In genomic region chr2:209044307-209044706, GRCh38 we compare ENCODE assay signal across 2 cellular contexts.
TF ChIP-seq lines count a peak whose summit lies in the region.

No MANE protein-coding gene starts in this region.

TF ChIP-seq in GM23338, 12 proteins besides CTCF, POLR2A, EP300 and RAD21 (continued from another document):
- TF ChIP-seq EZH2phosphoT487 (IDR thresholded peaks at IDR 0.05; ENCODE audit: unreplicated experiment): no peak
- no peak for TF ChIP-seq ZNF331 (CRISPR knock-in tag; IDR thresholded peaks at IDR 0.05; ENCODE audit: low read depth)
- TF ChIP-seq ETS1 (IDR thresholded peaks at IDR 0.05): no peak
- no peak for TF ChIP-seq STAT1 (IDR thresholded peaks at IDR 0.05; ENCODE audit: unreplicated experiment)
- TF ChIP-seq CREB1 (CRISPR knock-in tag; IDR thresholded peaks at IDR 0.05; ENCODE audit: low read depth): no peak
- no peak for TF ChIP-seq EZH2 (IDR thresholded peaks at IDR 0.05; ENCODE audit: low read depth, unreplicated experiment)
- no peak for TF ChIP-seq REST (IDR thresholded peaks at IDR 0.05; ENCODE audit: unreplicated experiment)
- TF ChIP-seq ZNF462 (CRISPR knock-in tag; IDR thresholded peaks at IDR 0.05): no peak
- no peak for TF ChIP-seq POLR2AphosphoS5 (IDR thresholded peaks at IDR 0.05; ENCODE audit: low read depth)
- TF ChIP-seq NANOG (IDR thresholded peaks at IDR 0.05; ENCODE audit: borderline replicate concordance): no peak
- TF ChIP-seq ZNF114 (CRISPR knock-in tag; IDR thresholded peaks at IDR 0.05): no peak

TF ChIP-seq in HepG2, 621 proteins besides CTCF, POLR2A, EP300 and RAD21:
- TF ChIP-seq ATF6 (CRISPR knock-in tag; conservative IDR thresholded peaks at IDR 0.05) (no peak), ZNF678 (CRISPR knock-in tag; IDR thresholded peaks at IDR 0.05) (no peak), HNRNPLL (IDR thresholded peaks at IDR 0.05; ENCODE audit: low read depth, low read length, poor library complexity, severe bottlenecking) (no peak), SOX13 (IDR thresholded peaks at IDR 0.05) (no peak), SOX13 (CRISPR knock-in tag; conservative IDR thresholded peaks at IDR 0.05 in 1 of 2, IDR thresholded peaks at IDR 0.05 in 1 of 2) (no peak), NCOR1 (IDR thresholded peaks at IDR 0.05; ENCODE audit: borderline replicate concordance, low read length) (no peak), REXO4 (CRISPR knock-in tag; IDR thresholded peaks at IDR 0.05; ENCODE audit: borderline replicate concordance) (no peak), ISX (CRISPR knock-in tag; conservative IDR thresholded peaks at IDR 0.05) (no peak), ZSCAN12 (CRISPR knock-in tag; IDR thresholded peaks at IDR 0.05) (no peak), ZNF512 (CRISPR knock-in tag; IDR thresholded peaks at IDR 0.05) (no peak), ZNF615 (CRISPR knock-in tag; IDR thresholded peaks at IDR 0.05; ENCODE audit: borderline replicate concordance) (no peak), ZNF230 (CRISPR knock-in tag; IDR thresholded peaks at IDR 0.05) (no peak), SIX4 (CRISPR knock-in tag; IDR thresholded peaks at IDR 0.05) (no peak), IRF2 (CRISPR knock-in tag; IDR thresholded peaks at IDR 0.05) (no peak), PPARG (CRISPR knock-in tag; conservative IDR thresholded peaks at IDR 0.05) (no peak), ETV5 (CRISPR knock-in tag; IDR thresholded peaks at IDR 0.05; ENCODE audit: borderline replicate concordance) (no peak)
